In the genomic region with DNA sequence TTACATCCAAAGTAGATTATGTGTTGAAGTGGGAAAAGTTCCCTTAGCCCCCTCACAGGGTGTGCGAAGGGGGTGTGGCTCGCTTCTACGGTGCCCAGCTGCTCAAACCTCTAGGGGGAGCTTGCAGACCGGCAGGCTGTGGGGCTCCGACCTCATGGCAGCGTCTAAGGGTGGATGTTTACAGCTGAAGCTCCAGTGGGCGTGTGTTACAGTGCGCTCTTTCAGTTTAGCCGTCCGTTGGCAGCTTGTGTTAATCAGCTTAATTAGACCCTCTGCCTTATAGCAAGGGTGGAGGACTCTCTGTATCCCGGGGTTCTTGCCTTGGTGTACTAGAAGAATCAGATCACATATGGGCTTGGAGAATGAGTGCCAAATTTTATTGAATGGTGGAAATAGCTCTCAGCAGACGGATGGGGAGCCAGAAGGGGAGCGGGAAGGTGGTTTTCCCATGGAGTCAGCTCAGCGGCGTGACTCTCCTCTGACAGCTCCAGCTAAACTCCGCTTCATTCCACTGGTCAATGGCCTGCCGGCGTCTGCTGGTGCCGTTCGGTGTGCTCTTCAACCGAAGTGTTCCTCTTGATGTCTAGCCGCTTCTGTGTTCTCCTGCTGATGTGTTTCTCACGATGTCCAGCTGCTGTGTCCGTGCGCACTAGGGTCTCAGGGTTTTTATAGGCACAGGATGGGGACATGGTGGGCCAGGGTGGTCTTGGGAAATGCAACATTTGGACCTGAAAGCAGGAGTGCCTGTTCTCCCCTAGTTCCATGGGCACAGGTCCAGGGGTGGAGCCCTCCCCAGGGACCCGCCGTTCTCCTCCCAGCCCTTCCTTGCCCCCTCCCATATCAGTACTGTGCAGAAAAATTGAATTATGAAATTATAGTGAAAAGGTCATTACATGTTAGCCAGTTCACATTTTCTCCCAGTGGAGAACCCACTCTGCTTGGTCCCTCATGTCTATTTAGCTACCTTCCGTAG, we compare ENCODE assay signal across 9 cellular contexts. TPM values are rescaled to one million over a fixed set of nuclear protein-coding genes. Genes with fewer than 3 reads are reported as not detected.
DNase-seq lines count a peak whose midpoint lies in the region; ATAC-seq, FAIRE-seq and TF ChIP-seq lines count a peak whose summit lies in the region.
"Had no signal": no experiment of that assay in that cellular context is flagged by ENCODE, and none has a peak within 500 bp of the region (broad histone marks: within the 10 kb centered on the region; RNA-seq: fewer than 3 reads in every experiment).

No MANE protein-coding gene starts in this region.

- no peak overlapping the region for H3K27ac ChIP-seq in RWPE1
- peak overlapping the region; percentile 29; the same call in 1 of the 3 replicates for H3K27ac ChIP-seq in K562 (ENCODE audit: extremely low read depth, low read depth, low read length)
- no peak overlapping the region for H3K27ac ChIP-seq in kidney (ENCODE audit: low read depth in 2 of 2, low read length in 2 of 2)
- no peak overlapping the region for H3K27ac ChIP-seq in vagina

- peak; percentile 86 for DNase-seq in ELF-1 (ENCODE audit: low read depth, low spot score)
- DNase-seq in HK-2 (ENCODE audit: unreplicated experiment) = peak; percentile 39
- peak; percentile 16 for DNase-seq in RWPE1 (ENCODE audit: low spot score)
- DNase-seq in K562 (ENCODE audit: extremely low read depth in 1 of 4, low spot score in 3 of 4) = peak; percentile 44 to 90 (median 58)
- DNase-seq in kidney = peak; percentile 66
- peak; percentile 23 to 34 for DNase-seq in stimulated activated CD8-positive, alpha-beta memory T cell treated with anti-CD3 and anti-CD28 coated beads, Interleukin-15, amount 100 ng/mL, for 48 hours (ENCODE audit: low read depth in 2 of 2)
- no peak for DNase-seq in vagina (ENCODE audit: extremely low spot score in 2 of 2)

- WGBS in K562 (ENCODE audit: insufficient coverage, low coverage, missing lambda C conversion rate) = 11% methylated on average over 27 of the region's 28 CpGs

- H4K20me1 ChIP-seq in K562 (replicated peaks; ENCODE audit: control insufficient read depth, insufficient read depth, low read length) = no peaks in the 10 kb centered on the region

- POLR2A ChIA-PET in RWPE1 (lab: Yijun Ruan, JAX; ENCODE audit: low non-redundant PET) = no interaction called here
- POLR2A ChIA-PET in K562 (lab: Yijun Ruan, JAX) = interaction anchor here (0.6 to 1.8 kb wide), 7 partner anchors 10 to 723 kb away, joined by 3 to 7 read pairs (median 4); no protein-coding TSS in a partner anchor

- ATAC-seq in GM21423 (IDR thresholded peaks at IDR 0.05; ENCODE audit: unreplicated experiment) (peak; percentile 71), K562 (peak; percentile 99)

- TF ChIP-seq RAD21 in K562 (CRISPR knock-in tag; conservative IDR thresholded peaks at IDR 0.05 in 1 of 2, IDR thresholded peaks at IDR 0.05 in 1 of 2) = peak; percentile 91 to 92

- TF ChIP-seq EP300 in K562 (IDR thresholded peaks at IDR 0.05; ENCODE audit: low read length) = 0 out of 2 replicates have a peak, but pooled peaks have one; percentile 23

- TF ChIP-seq CTCF in RWPE1 (conservative IDR thresholded peaks at IDR 0.05; ENCODE audit: low read depth) (peak; percentile 49), K562 (IDR thresholded peaks at IDR 0.05 in 2 of 3, conservative IDR thresholded peaks at IDR 0.05 in 1 of 3; ENCODE audit: insufficient read depth in 2 of 3, low read depth in 1 of 3, low read length in 3 of 3) (peak; percentile 91 to 96 (median 92)), kidney (IDR thresholded peaks at IDR 0.05; ENCODE audit: borderline replicate concordance, extremely low read depth, insufficient read depth) (peak; percentile 23), vagina (IDR thresholded peaks at IDR 0.05) (no peak)

- no TSS peak for BruUV-seq in K562 (replicated peaks; lab: Mats Ljungman, UMichigan)

- H3K4me3 ChIP-seq in K562 (peak overlapping the region; percentile 41), kidney (ENCODE audit: low read length in 2 of 2) (peak overlapping the region in 1 of 2 donors; percentile 29), vagina (no peak overlapping the region)

- H3K79me2 ChIP-seq in K562 (ENCODE audit: control insufficient read depth, insufficient read depth, low read length) = no peaks in the 10 kb centered on the region

- peaks cover 4 to 15% of the 10 kb centered on the region in 2 experiments; a peak in 4 of 5 replicates for H3K27me3 ChIP-seq in K562 (ENCODE audit: control insufficient read depth in 2 of 2, insufficient read depth in 2 of 2, low read length in 2 of 2)
- peaks cover 3% of the 10 kb centered on the region for H3K27me3 ChIP-seq in vagina

- H3K9ac ChIP-seq in K562 (ENCODE audit: insufficient read depth in 1 of 2, low read depth in 2 of 2, low read length in 2 of 2) (peak overlapping the region; percentile 58 to 79), kidney (ENCODE audit: low read length in 2 of 2) (no peak overlapping the region)

- no peaks in the 10 kb centered on the region for H3K9me1 ChIP-seq in K562 (ENCODE audit: control insufficient read depth, insufficient read depth, low read length)

- CTCF ChIA-PET in RWPE1 (lab: Yijun Ruan, JAX) = interaction anchor here (0.5 to 0.6 kb wide), 4 partner anchors 119 to 1003 kb away, joined by 3 to 6 read pairs (median 4); no protein-coding TSS in a partner anchor
- CTCF ChIA-PET in K562 (lab: Yijun Ruan, JAX; ENCODE audit: low intra/inter-chr PET ratio) = interaction anchor here (0.6 to 1.7 kb wide), 5 partner anchors 33 to 724 kb away, joined by 3 to 6 read pairs (median 3); no protein-coding TSS in a partner anchor

- peak; percentile 71 for FAIRE-seq in K562 (lab: Jason Lieb, UNC)
- no peak for FAIRE-seq in kidney (lab: Jason Lieb, UNC)
- FAIRE-seq: colon had no signal

- in situ Hi-C loops in K562 (cut with MboI) = loop anchor here (5.0 to 25.0 kb wide), 4 partner anchors 123 to 793 kb away; a partner anchor contains a TSS

- H3K9me3 ChIP-seq in K562 (replicated peaks; ENCODE audit: control insufficient read depth, insufficient read depth, low read depth, low read length) (no peaks in the 10 kb centered on the region), kidney (ENCODE audit: control insufficient read depth in 1 of 2, low read length in 2 of 2) (no peaks in the 10 kb centered on the region), vagina (no peaks in the 10 kb centered on the region)

- peak overlapping the region; percentile 99 for H2AFZ ChIP-seq in K562 (ENCODE audit: low read depth, low read length)

- peak overlapping the region; percentile 91 for H3K4me2 ChIP-seq in K562 (ENCODE audit: insufficient read depth, low read length)

- no peaks in the 10 kb centered on the region for H3K36me3 ChIP-seq in K562 (ENCODE audit: control insufficient read depth, insufficient read depth, low read length)
- H3K36me3 ChIP-seq in kidney (ENCODE audit: control insufficient read depth in 1 of 2, insufficient read depth in 2 of 2, low read length in 2 of 2) = no peaks in the 10 kb centered on the region
- H3K36me3 ChIP-seq in vagina = no peaks in the 10 kb centered on the region

- TF ChIP-seq POLR2A in K562 (conservative IDR thresholded peaks at IDR 0.05) (no peak), vagina (IDR thresholded peaks at IDR 0.05) (no peak)

- H3K4me1 ChIP-seq in K562 (replicated peaks in 1 of 2; ENCODE audit: control insufficient read depth in 2 of 2, insufficient read depth in 2 of 2, low read length in 2 of 2) (peaks cover 8 to 11% of the 10 kb centered on the region in 2 experiments; a peak in 4 of 5 replicates), kidney (ENCODE audit: control insufficient read depth in 1 of 2, insufficient read depth in 1 of 2, low read depth in 1 of 2, low read length in 2 of 2) (peaks cover 0 to 4% of the 10 kb centered on the region in 2 donors), vagina (no peaks in the 10 kb centered on the region)

- intact Hi-C loops in K562 (cut with micrococcal nuclease) (loop anchor here (2.0 to 10.0 kb wide), 8 partner anchors 39 to 795 kb away; a partner anchor contains a TSS), kidney (cut with DNase I) (no loop called here), vagina (cut with DNase I) (no loop called here)

RNA-seq across cellular contexts. Expression of a gene that starts 28.6 kb away (rescaled TPM):
- total RNA-seq in K562 (2011; cell fraction: chromatin; rRNA removed; ENCODE audit: low replicate concordance) = not detected in 2 replicates
- total RNA-seq in K562 (2011; cell fraction: nucleolus; rRNA removed) = not detected in 2 replicates
- total RNA-seq in K562 (2011; cell fraction: nucleoplasm; rRNA removed) = not detected in 2 replicates
- total RNA-seq in K562 (2014; rRNA removed) = not detected in 2 replicates
- total RNA-seq in K562 (2014; rRNA removed; fragmentation: Illumina TruSeq; extraction: Trizol) = not detected in 2 replicates
- total RNA-seq in K562 (2015; rRNA removed; fragmentation: Illumina TruSeq; extraction: Trizol) = not detected in 2 replicates
- total RNA-seq in K562 (2021) = not detected in 2 replicates
- polyA plus RNA-seq in K562 (2011; rRNA removed) = not detected in 2 replicates
- not detected in 2 replicates for polyA plus RNA-seq in K562 (2011; cell fraction: cytosol; rRNA removed)
- polyA plus RNA-seq in K562 (2011; cell fraction: nucleus; rRNA removed) = not detected in 2 replicates
- polyA plus RNA-seq in K562 (2012) = not detected in 2 replicates
- not detected in 2 replicates for polyA plus RNA-seq in K562 (2014; fragmentation: Illumina TruSeq; extraction: Trizol)
- polyA plus RNA-seq in K562 (2014; fragmentation: Nextera tagmentation; extraction: Ambion mirVana) = not detected
- not detected in 2 replicates for polyA plus RNA-seq in K562 (2014; rRNA removed)
- polyA minus RNA-seq in K562 (2011; rRNA and poly(A)+ RNA removed) = not detected in 2 replicates
- not detected in 2 replicates for polyA minus RNA-seq in K562 (2011; cell fraction: cytosol; rRNA and poly(A)+ RNA removed)
- not detected in 2 replicates for polyA minus RNA-seq in K562 (2011; cell fraction: nucleus; rRNA and poly(A)+ RNA removed)
- not detected for total RNA-seq in kidney
- polyA plus RNA-seq in kidney (ENCODE audit: insufficient read depth, low read depth, low replicate concordance) = not detected
- total RNA-seq in vagina = not detected

RNA-seq across cellular contexts. Expression of a gene that starts 43.1 kb away (rescaled TPM):
- not detected in 2 replicates for total RNA-seq in K562 (2011; cell fraction: chromatin; rRNA removed; ENCODE audit: low replicate concordance)
- not detected in 2 replicates for total RNA-seq in K562 (2011; cell fraction: nucleolus; rRNA removed)
- total RNA-seq in K562 (2011; cell fraction: nucleoplasm; rRNA removed) = not detected in 2 replicates
- not detected in 2 replicates for total RNA-seq in K562 (2014; rRNA removed)
- not detected in 2 replicates for total RNA-seq in K562 (2014; rRNA removed; fragmentation: Illumina TruSeq; extraction: Trizol)
- not detected in 2 replicates for total RNA-seq in K562 (2015; rRNA removed; fragmentation: Illumina TruSeq; extraction: Trizol)
- total RNA-seq in K562 (2021) = not detected in 2 replicates
- not detected in 2 replicates for polyA plus RNA-seq in K562 (2011; rRNA removed)
- not detected in 2 replicates for polyA plus RNA-seq in K562 (2011; cell fraction: cytosol; rRNA removed)
- not detected in 2 replicates for polyA plus RNA-seq in K562 (2011; cell fraction: nucleus; rRNA removed)
- not detected in 2 replicates for polyA plus RNA-seq in K562 (2012)
- not detected in 2 replicates for polyA plus RNA-seq in K562 (2014; fragmentation: Illumina TruSeq; extraction: Trizol)
- polyA plus RNA-seq in K562 (2014; fragmentation: Nextera tagmentation; extraction: Ambion mirVana) = not detected
- not detected in 2 replicates for polyA plus RNA-seq in K562 (2014; rRNA removed)
- not detected in 2 replicates for polyA minus RNA-seq in K562 (2011; rRNA and poly(A)+ RNA removed)
- not detected in 2 replicates for polyA minus RNA-seq in K562 (2011; cell fraction: cytosol; rRNA and poly(A)+ RNA removed)
- not detected in 2 replicates for polyA minus RNA-seq in K562 (2011; cell fraction: nucleus; rRNA and poly(A)+ RNA removed)
- total RNA-seq in kidney = not detected
- polyA plus RNA-seq in kidney (ENCODE audit: insufficient read depth, low read depth, low replicate concordance) = not detected
- total RNA-seq in vagina = not detected

RNA-seq across cellular contexts. Expression of a gene that starts 45.5 kb away (rescaled TPM):
- 14.0 and 14.4 TPM in 2 replicates for total RNA-seq in K562 (2011; cell fraction: chromatin; rRNA removed; ENCODE audit: low replicate concordance)
- total RNA-seq in K562 (2011; cell fraction: nucleolus; rRNA removed) = 6.2 and 6.7 TPM in 2 replicates
- 12.7 and 13.2 TPM in 2 replicates for total RNA-seq in K562 (2011; cell fraction: nucleoplasm; rRNA removed)
- total RNA-seq in K562 (2014; rRNA removed) (4.3 and 4.6 TPM in 2 replicates), K562 (2014; rRNA removed; fragmentation: Illumina TruSeq; extraction: Trizol) (6.0 and 7.4 TPM in 2 replicates), K562 (2015; rRNA removed; fragmentation: Illumina TruSeq; extraction: Trizol) (8.3 and 8.6 TPM in 2 replicates), K562 (2021) (4.9 and 5.6 TPM in 2 replicates), kidney (57.2 TPM), vagina (17.9 TPM)
- polyA plus RNA-seq in K562 (2011; rRNA removed) (6.0 and 6.1 TPM in 2 replicates), K562 (2014; fragmentation: Illumina TruSeq; extraction: Trizol) (7.7 and 8.6 TPM in 2 replicates), K562 (2014; fragmentation: Nextera tagmentation; extraction: Ambion mirVana) (10 to 100 TPM in 1 of 2 experiments, 1 to 10 TPM in 1; 9.3 to 19.7 TPM), K562 (2014; rRNA removed) (6.9 and 7.5 TPM in 2 replicates), kidney (ENCODE audit: insufficient read depth, low read depth, low replicate concordance) (25.0 TPM)
- polyA plus RNA-seq in K562 (2011; cell fraction: cytosol; rRNA removed) = 3.4 TPM in 2 replicates
- 8.2 and 12.1 TPM in 2 replicates for polyA plus RNA-seq in K562 (2011; cell fraction: nucleus; rRNA removed)
- polyA plus RNA-seq in K562 (2012) = 16.8 and 26.5 TPM in 2 replicates
- polyA minus RNA-seq in K562 (2011; rRNA and poly(A)+ RNA removed) = 3.5 and 4.6 TPM in 2 replicates
- polyA minus RNA-seq in K562 (2011; cell fraction: cytosol; rRNA and poly(A)+ RNA removed) = 1.8 and 3.2 TPM in 2 replicates
- 3.9 and 7.4 TPM in 2 replicates for polyA minus RNA-seq in K562 (2011; cell fraction: nucleus; rRNA and poly(A)+ RNA removed)

RNA-seq across cellular contexts. Expression of a gene that starts 46.9 kb away (rescaled TPM):
- total RNA-seq in K562 (2011; cell fraction: chromatin; rRNA removed; ENCODE audit: low replicate concordance) = not detected in 2 replicates
- total RNA-seq in K562 (2011; cell fraction: nucleolus; rRNA removed) = not detected in 2 replicates
- total RNA-seq in K562 (2011; cell fraction: nucleoplasm; rRNA removed) = not detected in 2 replicates
- not detected in 2 replicates for total RNA-seq in K562 (2014; rRNA removed)
- total RNA-seq in K562 (2014; rRNA removed; fragmentation: Illumina TruSeq; extraction: Trizol) = not detected in 2 replicates
- not detected in 2 replicates for total RNA-seq in K562 (2015; rRNA removed; fragmentation: Illumina TruSeq; extraction: Trizol)
- not detected in 2 replicates for total RNA-seq in K562 (2021)
- not detected in 2 replicates for polyA plus RNA-seq in K562 (2011; rRNA removed)
- not detected in 2 replicates for polyA plus RNA-seq in K562 (2011; cell fraction: cytosol; rRNA removed)
- not detected in 2 replicates for polyA plus RNA-seq in K562 (2011; cell fraction: nucleus; rRNA removed)
- polyA plus RNA-seq in K562 (2012) = not detected in 2 replicates
- not detected in 2 replicates for polyA plus RNA-seq in K562 (2014; fragmentation: Illumina TruSeq; extraction: Trizol)
- polyA plus RNA-seq in K562 (2014; fragmentation: Nextera tagmentation; extraction: Ambion mirVana) = not detected
- not detected in 2 replicates for polyA plus RNA-seq in K562 (2014; rRNA removed)
- polyA minus RNA-seq in K562 (2011; rRNA and poly(A)+ RNA removed) = not detected in 2 replicates
- polyA minus RNA-seq in K562 (2011; cell fraction: cytosol; rRNA and poly(A)+ RNA removed) = not detected in 2 replicates
- polyA minus RNA-seq in K562 (2011; cell fraction: nucleus; rRNA and poly(A)+ RNA removed) = not detected in 2 replicates
- total RNA-seq in kidney = not detected
- not detected for polyA plus RNA-seq in kidney (ENCODE audit: insufficient read depth, low read depth, low replicate concordance)
- total RNA-seq in vagina = not detected

RNA-seq across cellular contexts. Expression of a gene that starts 56.9 kb away (rescaled TPM):
- total RNA-seq in K562 (2011; cell fraction: chromatin; rRNA removed; ENCODE audit: low replicate concordance) = not detected in 2 replicates
- total RNA-seq in K562 (2011; cell fraction: nucleolus; rRNA removed) = not detected in 2 replicates
- not detected in 2 replicates for total RNA-seq in K562 (2011; cell fraction: nucleoplasm; rRNA removed)
- total RNA-seq in K562 (2014; rRNA removed) = not detected in 2 replicates
- total RNA-seq in K562 (2014; rRNA removed; fragmentation: Illumina TruSeq; extraction: Trizol) = not detected in 2 replicates
- not detected in 2 replicates for total RNA-seq in K562 (2015; rRNA removed; fragmentation: Illumina TruSeq; extraction: Trizol)
- not detected in 2 replicates for total RNA-seq in K562 (2021)
- not detected in 2 replicates for polyA plus RNA-seq in K562 (2011; rRNA removed)
- not detected in 2 replicates for polyA plus RNA-seq in K562 (2011; cell fraction: cytosol; rRNA removed)
- polyA plus RNA-seq in K562 (2011; cell fraction: nucleus; rRNA removed) = not detected in 2 replicates
- polyA plus RNA-seq in K562 (2012) = not detected in 2 replicates
- not detected in 2 replicates for polyA plus RNA-seq in K562 (2014; fragmentation: Illumina TruSeq; extraction: Trizol)
- polyA plus RNA-seq in K562 (2014; fragmentation: Nextera tagmentation; extraction: Ambion mirVana) = not detected
- not detected in 2 replicates for polyA plus RNA-seq in K562 (2014; rRNA removed)
- polyA minus RNA-seq in K562 (2011; rRNA and poly(A)+ RNA removed) = not detected in 2 replicates
- not detected in 2 replicates for polyA minus RNA-seq in K562 (2011; cell fraction: cytosol; rRNA and poly(A)+ RNA removed)
- polyA minus RNA-seq in K562 (2011; cell fraction: nucleus; rRNA and poly(A)+ RNA removed) = not detected in 2 replicates
- total RNA-seq in kidney = not detected
- not detected for polyA plus RNA-seq in kidney (ENCODE audit: insufficient read depth, low read depth, low replicate concordance)
- total RNA-seq in vagina = not detected

Comparison
In these comparisons a context has a peak if more than half of its experiments do, and no peak if none do; other contexts are left out.
1. DNase-seq: peak in ELF-1 (single experiment), HK-2 (single experiment), RWPE1 (single experiment), K562 (4 of 4), kidney (single experiment) and stimulated activated CD8-positive, alpha-beta memory T cell treated with anti-CD3 and anti-CD28 coated beads, Interleukin-15, amount 100 ng/mL, for 48 hours (2 of 2); none in vagina (0 of 2).
2. CTCF ChIP-seq: peak in RWPE1 (single experiment), K562 (3 of 3) and kidney (single experiment); none in vagina (0 of 3).
3. H3K9ac ChIP-seq: peak in K562 (2 of 2); none in kidney (0 of 2).